4 cellular contexts compared by ENCODE assay signal in genomic region chr10:120067427-120067826, GRCh38.
"Had no signal": no experiment of that assay in that cellular context is flagged by ENCODE, and none has a peak within 500 bp of the region (broad histone marks: within the 10 kb centered on the region; RNA-seq: fewer than 3 reads in every experiment).

No MANE protein-coding gene starts in this region.

- H3K4me3 ChIP-seq: K562 had no signal

- ATAC-seq: HepG2, K562 had no signal

- H3K27ac ChIP-seq: HL-60, KMS-11 had no signal
